ENCODE assay signal across 8 cellular contexts in the genomic region with DNA sequence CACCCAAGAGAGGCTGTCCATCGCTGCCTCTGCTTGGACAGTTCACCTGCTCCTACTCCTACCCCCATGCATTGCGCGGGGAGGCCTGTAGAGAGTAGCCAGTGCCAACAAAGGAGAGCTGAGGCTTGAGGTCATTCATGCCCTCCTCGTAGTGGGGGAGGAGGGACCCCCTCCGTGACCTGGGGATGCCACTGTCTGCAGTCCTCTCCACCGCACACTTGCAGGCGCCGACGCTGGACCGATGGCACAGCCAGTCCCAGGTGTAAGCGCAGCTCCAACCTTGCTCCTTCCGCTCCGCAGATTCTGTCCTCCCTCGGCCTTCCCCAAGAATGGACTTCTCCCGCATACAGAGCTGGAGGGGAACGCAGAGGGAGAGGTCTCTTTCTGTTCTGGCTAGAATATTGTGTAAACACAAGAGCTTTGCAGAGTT. TPM values are rescaled to one million over a fixed set of nuclear protein-coding genes. Genes with fewer than 3 reads are reported as not detected.
DNase-seq lines count a peak whose midpoint lies in the region; ATAC-seq, FAIRE-seq and TF ChIP-seq lines count a peak whose summit lies in the region.

No MANE protein-coding gene starts in this region.

- H3K4me3 ChIP-seq in GM12878 (peak overlapping the region; percentile 96), keratinocyte (ENCODE audit: control insufficient read depth in 2 of 3, extremely low read depth in 1 of 3, insufficient read depth in 2 of 3, low read depth in 1 of 3, low read length in 3 of 3) (peak overlapping the region in 1 of 3 experiments; percentile 22)

- intact Hi-C loops in activated CD4-positive, alpha-beta T cell treated with anti-CD3 and anti-CD28 coated beads, Interleukin-2, amount 10 ng/mL, durations not matched to agents 24 days and 14 days (cut with micrococcal nuclease), result loop anchor here (1.0 to 2.0 kb wide), 3 partner anchors 11 to 37 kb away; a partner anchor contains a TSS
- intact Hi-C loops in GM12878 (cut with micrococcal nuclease; ENCODE audit: unreplicated experiment), result no loop called here

- no peak for TF ChIP-seq POLR2A in GM12878 (IDR thresholded peaks at IDR 0.05; ENCODE audit: low read depth, low read length)

- SMC1A ChIA-PET in GM12878 (lab: Charles Lee; ENCODE audit: uncharacterized antibody, unreplicated experiment), result interaction anchor here (1.5 to 3.4 kb wide), 5 partner anchors 11 to 83 kb away, joined by 3 to 15 read pairs (median 4); no protein-coding TSS in a partner anchor

- WGBS in GM12878 (ENCODE audit: insufficient coverage, insufficient replicate concordance, low lambda C conversion rate, missing lambda C conversion rate), result 73% methylated on average over 16 of the region's 16 CpGs

- TF ChIP-seq CTCF in GM12878 (IDR thresholded peaks at IDR 0.05 in 2 of 3, conservative IDR thresholded peaks at IDR 0.05 in 1 of 3; ENCODE audit: control insufficient read depth in 2 of 3, extremely low read depth in 1 of 3, insufficient read depth in 1 of 3, low read depth in 3 of 3, low read length in 3 of 3), result no peak
- TF ChIP-seq CTCF in keratinocyte (optimal IDR thresholded peaks at IDR 0.05 in 1 of 3, IDR thresholded peaks at IDR 0.05 in 1 of 3, conservative IDR thresholded peaks at IDR 0.05 in 1 of 3; ENCODE audit: extremely low read depth in 1 of 3, insufficient read depth in 2 of 3, low read length in 3 of 3), result no peak

- H2AFZ ChIP-seq in GM12878 (ENCODE audit: control insufficient read depth, low read depth, low read length) (peak overlapping the region; percentile 81), keratinocyte (ENCODE audit: control insufficient read depth, low read length) (no peak overlapping the region)

- peaks cover 11% of the 10 kb centered on the region for H3K4me1 ChIP-seq in GM12878 (ENCODE audit: control insufficient read depth, insufficient read depth, low read length)
- peaks cover 29% of the 10 kb centered on the region for H3K4me1 ChIP-seq in keratinocyte (ENCODE audit: control insufficient read depth, extremely low read depth, insufficient read depth, low read length)

- DNase-seq in activated CD4-positive, alpha-beta T cell treated with anti-CD3 and anti-CD28 coated beads, Interleukin-2, amount 10 ng/mL, durations not matched to agents 24 days and 14 days, result no peak
- no peak for DNase-seq in activated CD4-positive, alpha-beta T cell treated with anti-CD3 and anti-CD28 coated beads for 48 hours
- DNase-seq in GM12878 (ENCODE audit: low read depth, low spot score), result no peak
- no peak for DNase-seq in keratinocyte (ENCODE audit: low read depth, low spot score)
- DNase-seq in iPS-NIHi7 (ENCODE audit: extremely low spot score), result no peak

- dilution Hi-C loops in keratinocyte (cut with MboI; ENCODE audit: extremely low pct_ligation_motif_present, low sequenced_read_pairs), result no loop called here

- H3K9me1 ChIP-seq in keratinocyte (ENCODE audit: control insufficient read depth, extremely low read depth, insufficient read depth, low read length), result no peaks in the 10 kb centered on the region

- CTCF ChIA-PET in GM12878 (lab: Yijun Ruan, JAX), result interaction anchor here (0.8 to 14.7 kb wide), 8 partner anchors 9 to 83 kb away, joined by 3 to 149 read pairs (median 6); no protein-coding TSS in a partner anchor

- peak overlapping the region; percentile 27 for H3K27ac Mint-ChIP-seq in activated CD4-positive, alpha-beta T cell treated with anti-CD3 and anti-CD28 coated beads, Interleukin-2, amount 10 ng/mL, durations not matched to agents 24 days and 14 days

- H3K9ac ChIP-seq in GM12878 (ENCODE audit: control insufficient read depth, insufficient read depth, low read length) (peak overlapping the region; percentile 79; the same call in 1 of the 2 replicates), keratinocyte (ENCODE audit: control insufficient read depth, extremely low read depth, insufficient read depth, low read length) (peak overlapping the region; percentile 99)

- no peaks in the 10 kb centered on the region for H3K27me3 ChIP-seq in GM12878 (replicated peaks in 1 of 2; ENCODE audit: control insufficient read depth in 2 of 2, insufficient read depth in 2 of 2, low read length in 1 of 2)
- H3K27me3 ChIP-seq in keratinocyte (ENCODE audit: control insufficient read depth, extremely low read depth, insufficient read depth, low read length), result no peaks in the 10 kb centered on the region

- H4K20me1 ChIP-seq in GM12878 (ENCODE audit: control insufficient read depth, insufficient read depth), result no peaks in the 10 kb centered on the region
- peaks cover 4% of the 10 kb centered on the region for H4K20me1 ChIP-seq in keratinocyte (ENCODE audit: control insufficient read depth, extremely low read depth, insufficient read depth, low read length)

- H3K9me3 ChIP-seq in GM12878 (replicated peaks; ENCODE audit: control insufficient read depth, insufficient read depth, low read length), result no peaks in the 10 kb centered on the region
- H3K9me3 ChIP-seq in keratinocyte (ENCODE audit: control insufficient read depth, low read depth, low read length), result no peaks in the 10 kb centered on the region

- peaks cover 5% of the 10 kb centered on the region for H3K36me3 Mint-ChIP-seq in activated CD4-positive, alpha-beta T cell treated with anti-CD3 and anti-CD28 coated beads, Interleukin-2, amount 10 ng/mL, durations not matched to agents 24 days and 14 days (ENCODE audit: low read depth)

- H3K9me3 Mint-ChIP-seq in activated CD4-positive, alpha-beta T cell treated with anti-CD3 and anti-CD28 coated beads, Interleukin-2, amount 10 ng/mL, durations not matched to agents 24 days and 14 days, result no peaks in the 10 kb centered on the region

- H3K79me2 ChIP-seq in GM12878 (ENCODE audit: control insufficient read depth, insufficient read depth, low read length) (peaks cover 34% of the 10 kb centered on the region), keratinocyte (ENCODE audit: control insufficient read depth, insufficient read depth, low read length) (peaks cover 40% of the 10 kb centered on the region)

- peaks cover 34% of the 10 kb centered on the region for H3K27me3 Mint-ChIP-seq in activated CD4-positive, alpha-beta T cell treated with anti-CD3 and anti-CD28 coated beads, Interleukin-2, amount 10 ng/mL, durations not matched to agents 24 days and 14 days

- FAIRE-seq in GM12878 (lab: Jason Lieb, UNC) (no peak), keratinocyte (lab: Jason Lieb, UNC) (no peak)

- BruUV-seq in GM12878 (replicated peaks; lab: Mats Ljungman, UMichigan), result no TSS peak

- ATAC-seq in GM12878 (no peak), HG03097 (IDR thresholded peaks at IDR 0.05; ENCODE audit: low FRiP score, unreplicated experiment) (no peak), HG02870 (IDR thresholded peaks at IDR 0.05; ENCODE audit: unreplicated experiment) (no peak)

- peaks cover 13% of the 10 kb centered on the region for H3K4me1 Mint-ChIP-seq in activated CD4-positive, alpha-beta T cell treated with anti-CD3 and anti-CD28 coated beads, Interleukin-2, amount 10 ng/mL, durations not matched to agents 24 days and 14 days

- peak overlapping the region; percentile 82 for H3K4me3 Mint-ChIP-seq in activated CD4-positive, alpha-beta T cell treated with anti-CD3 and anti-CD28 coated beads, Interleukin-2, amount 10 ng/mL, durations not matched to agents 24 days and 14 days

- RAD21 ChIA-PET in GM12878 (lab: Charles Lee; ENCODE audit: unreplicated experiment), result interaction anchor here (0.5 to 5.7 kb wide), 4 partner anchors 12 to 95 kb away, joined by 3 to 45 read pairs (median 26); no protein-coding TSS in a partner anchor

- H3K4me2 ChIP-seq in GM12878 (ENCODE audit: control insufficient read depth, insufficient read depth) (peak overlapping the region; percentile 56), keratinocyte (ENCODE audit: control insufficient read depth, extremely low read depth, insufficient read depth, low read depth, low read length) (peak overlapping the region; percentile 74)

- in situ Hi-C loops in GM12878 (cut with MboI), result no loop called here

- POLR2A ChIA-PET in GM12878 (lab: Charles Lee), result interaction anchor here (1.0 to 4.5 kb wide), 7 partner anchors 11 to 43 kb away, joined by 3 to 33 read pairs (median 6); a partner anchor contains a TSS

- H3K27ac ChIP-seq in GM12878 (ENCODE audit: control insufficient read depth, insufficient read depth), result no peak overlapping the region
- H3K27ac ChIP-seq in keratinocyte (ENCODE audit: control insufficient read depth, insufficient read depth, low read length), result peak overlapping the region; percentile 40
- peak overlapping the region; percentile 94 for H3K27ac ChIP-seq in temporal lobe (ENCODE audit: low read depth, low read length)

- H3K36me3 ChIP-seq in GM12878 (ENCODE audit: control insufficient read depth in 2 of 2, insufficient read depth in 2 of 2, low read length in 1 of 2), result peaks cover 4 to 6% of the 10 kb centered on the region in 2 experiments; a peak in 3 of 4 replicates
- H3K36me3 ChIP-seq in keratinocyte (ENCODE audit: control insufficient read depth in 2 of 2, extremely low read depth in 1 of 2, insufficient read depth in 2 of 2, low read length in 2 of 2), result peaks cover 10 to 19% of the 10 kb centered on the region in 2 experiments

- no peak for TF ChIP-seq RAD21 in GM12878 (IDR thresholded peaks at IDR 0.05; ENCODE audit: insufficient read depth, low read depth, low read length)

- TF ChIP-seq EP300 in GM12878 (IDR thresholded peaks at IDR 0.05; ENCODE audit: borderline replicate concordance in 1 of 2, control insufficient read depth in 1 of 2, low read depth in 2 of 2, low read length in 2 of 2), result no peak

RNA-seq across cellular contexts. Expression of a gene that starts 0.7 kb away (rescaled TPM):
- 11.7 and 12.0 TPM in 2 replicates for total RNA-seq in activated CD4-positive, alpha-beta T cell treated with anti-CD3 and anti-CD28 coated beads, Interleukin-2, amount 10 ng/mL, durations not matched to agents 24 days and 14 days
- 11.9 and 17.4 TPM in 2 replicates for total RNA-seq in GM12878 (2013; cell fraction: nucleolus; rRNA removed)
- total RNA-seq in GM12878 (2014; rRNA removed) (22.4 and 26.0 TPM in 2 replicates), GM12878 (2014; rRNA removed; fragmentation: Illumina TruSeq; extraction: Trizol) (6.4 and 7.7 TPM in 2 replicates), GM12878 (2021) (33.7 and 35.5 TPM in 2 replicates), temporal lobe (7.1 TPM)
- 4.3 TPM for polyA plus RNA-seq in GM12878 (2011; ENCODE audit: low read depth)
- polyA plus RNA-seq in GM12878 (2011; rRNA removed) (8.9 and 17.5 TPM in 2 replicates), GM12878 (2014; fragmentation: Illumina TruSeq; extraction: Trizol) (2.5 and 5.5 TPM in 2 replicates), GM12878 (2014; fragmentation: Nextera tagmentation; extraction: Ambion mirVana) (1 to 10 TPM in 1 of 2 experiments, under 1 TPM in 1; 0.60 to 2.0 TPM), GM12878 (2014; rRNA removed) (27.9 and 38.4 TPM in 2 replicates), GM12878 (2016; fragmentation: Nextera tagmentation; extraction: Ambion mirVana) (10 to 100 TPM; 47.5 to 57.4 TPM), keratinocyte (47.0 to 104 TPM (median 48.2 TPM) in 3 replicates)
- 17.5 and 43.7 TPM in 2 replicates for polyA plus RNA-seq in GM12878 (2011; cell fraction: cytosol; rRNA removed)
- 23.0 and 26.3 TPM in 2 replicates for polyA plus RNA-seq in GM12878 (2011; cell fraction: nucleus; rRNA removed)
- polyA plus RNA-seq in GM12878 (2012), result 12.6 and 18.7 TPM in 2 replicates
- 7.2 and 17.9 TPM in 2 replicates for polyA minus RNA-seq in GM12878 (2011; rRNA and poly(A)+ RNA removed)
- 10.9 and 11.1 TPM in 2 replicates for polyA minus RNA-seq in GM12878 (2011; cell fraction: cytosol; rRNA and poly(A)+ RNA removed)
- polyA minus RNA-seq in GM12878 (2011; cell fraction: nucleus; rRNA and poly(A)+ RNA removed), result 10.3 and 19.7 TPM in 2 replicates
- 40.1 TPM for polyA plus RNA-seq in keratinocyte (2011; ENCODE audit: low read depth)
- polyA plus RNA-seq in keratinocyte (2011; cell fraction: cytosol; rRNA removed), result 27.2 and 66.8 TPM in 2 replicates
- polyA plus RNA-seq in keratinocyte (2011; cell fraction: nucleus; rRNA removed), result 42.1 and 67.8 TPM in 2 replicates
- polyA plus RNA-seq in keratinocyte (2012; ENCODE audit: low replicate concordance), result 76.2 TPM in 2 replicates
- 21.0 to 38.8 TPM (median 36.7 TPM) in 3 replicates for polyA minus RNA-seq in keratinocyte
- polyA minus RNA-seq in keratinocyte (2011; cell fraction: cytosol; rRNA and poly(A)+ RNA removed), result 107 TPM
- polyA minus RNA-seq in keratinocyte (2011; cell fraction: nucleus; rRNA and poly(A)+ RNA removed), result 38.2 and 54.1 TPM in 2 replicates

RNA-seq across cellular contexts. Expression of a gene that starts 37.3 kb away (rescaled TPM):
- 59.0 and 60.6 TPM in 2 replicates for total RNA-seq in activated CD4-positive, alpha-beta T cell treated with anti-CD3 and anti-CD28 coated beads, Interleukin-2, amount 10 ng/mL, durations not matched to agents 24 days and 14 days
- total RNA-seq in GM12878 (2013; cell fraction: nucleolus; rRNA removed), result 25.4 and 32.7 TPM in 2 replicates
- total RNA-seq in GM12878 (2014; rRNA removed) (80.1 and 80.4 TPM in 2 replicates), GM12878 (2014; rRNA removed; fragmentation: Illumina TruSeq; extraction: Trizol) (61.2 and 63.3 TPM in 2 replicates), GM12878 (2021) (67.9 and 79.8 TPM in 2 replicates), temporal lobe (23.1 TPM)
- polyA plus RNA-seq in GM12878 (2011; ENCODE audit: low read depth), result 25.1 TPM
- polyA plus RNA-seq in GM12878 (2011; rRNA removed) (50.2 and 81.0 TPM in 2 replicates), GM12878 (2014; fragmentation: Illumina TruSeq; extraction: Trizol) (59.5 and 88.3 TPM in 2 replicates), GM12878 (2014; fragmentation: Nextera tagmentation; extraction: Ambion mirVana) (10 to 100 TPM; 23.4 to 24.3 TPM), GM12878 (2014; rRNA removed) (80.8 and 93.4 TPM in 2 replicates), GM12878 (2016; fragmentation: Nextera tagmentation; extraction: Ambion mirVana) (10 to 100 TPM; 94.4 to 99.2 TPM), keratinocyte (165 to 200 TPM (median 168 TPM) in 3 replicates)
- 102 and 110 TPM in 2 replicates for polyA plus RNA-seq in GM12878 (2011; cell fraction: cytosol; rRNA removed)
- 68.4 and 89.9 TPM in 2 replicates for polyA plus RNA-seq in GM12878 (2011; cell fraction: nucleus; rRNA removed)
- 32.9 and 33.6 TPM in 2 replicates for polyA plus RNA-seq in GM12878 (2012)
- polyA minus RNA-seq in GM12878 (2011; rRNA and poly(A)+ RNA removed), result 56.0 and 75.4 TPM in 2 replicates
- 21.2 and 22.8 TPM in 2 replicates for polyA minus RNA-seq in GM12878 (2011; cell fraction: cytosol; rRNA and poly(A)+ RNA removed)
- polyA minus RNA-seq in GM12878 (2011; cell fraction: nucleus; rRNA and poly(A)+ RNA removed), result 14.0 and 23.8 TPM in 2 replicates
- polyA plus RNA-seq in keratinocyte (2011; ENCODE audit: low read depth), result 22.6 TPM
- polyA plus RNA-seq in keratinocyte (2011; cell fraction: cytosol; rRNA removed), result 170 and 264 TPM in 2 replicates
- polyA plus RNA-seq in keratinocyte (2011; cell fraction: nucleus; rRNA removed), result 136 and 173 TPM in 2 replicates
- 108 and 202 TPM in 2 replicates for polyA plus RNA-seq in keratinocyte (2012; ENCODE audit: low replicate concordance)
- polyA minus RNA-seq in keratinocyte, result 136 to 283 TPM (median 152 TPM) in 3 replicates
- polyA minus RNA-seq in keratinocyte (2011; cell fraction: cytosol; rRNA and poly(A)+ RNA removed), result 118 TPM
- 45.3 and 66.0 TPM in 2 replicates for polyA minus RNA-seq in keratinocyte (2011; cell fraction: nucleus; rRNA and poly(A)+ RNA removed)

RNA-seq across cellular contexts. Expression of a gene that starts 48.1 kb away (rescaled TPM):
- not detected in 2 replicates for total RNA-seq in activated CD4-positive, alpha-beta T cell treated with anti-CD3 and anti-CD28 coated beads, Interleukin-2, amount 10 ng/mL, durations not matched to agents 24 days and 14 days
- total RNA-seq in GM12878 (2013; cell fraction: nucleolus; rRNA removed), result 0.94 and 0.98 TPM in 2 replicates
- total RNA-seq in GM12878 (2014; rRNA removed), result under 0.01 TPM in 1 of 2 replicates, not detected in the other
- total RNA-seq in GM12878 (2014; rRNA removed; fragmentation: Illumina TruSeq; extraction: Trizol), result 0.14 TPM in 1 of 2 replicates, not detected in the other
- not detected in 2 replicates for total RNA-seq in GM12878 (2021)
- not detected for polyA plus RNA-seq in GM12878 (2011; ENCODE audit: low read depth)
- polyA plus RNA-seq in GM12878 (2011; rRNA removed), result 0.41 and 0.50 TPM in 2 replicates
- 0.60 and 0.87 TPM in 2 replicates for polyA plus RNA-seq in GM12878 (2011; cell fraction: cytosol; rRNA removed)
- polyA plus RNA-seq in GM12878 (2011; cell fraction: nucleus; rRNA removed), result 0.48 and 1.0 TPM in 2 replicates
- polyA plus RNA-seq in GM12878 (2012), result 0.45 TPM in 1 of 2 replicates, not detected in the other
- not detected in 2 replicates for polyA plus RNA-seq in GM12878 (2014; fragmentation: Illumina TruSeq; extraction: Trizol)
- polyA plus RNA-seq in GM12878 (2014; fragmentation: Nextera tagmentation; extraction: Ambion mirVana), result under 1 TPM in 1 of 2 experiments, not detected in 1; 0.04 TPM
- polyA plus RNA-seq in GM12878 (2014; rRNA removed), result 0.39 TPM in 1 of 2 replicates, not detected in the other
- polyA plus RNA-seq in GM12878 (2016; fragmentation: Nextera tagmentation; extraction: Ambion mirVana), result 1 to 10 TPM in 1 of 2 experiments, under 1 TPM in 1; 0.20 to 1.0 TPM
- 0.44 and 0.67 TPM in 2 replicates for polyA minus RNA-seq in GM12878 (2011; rRNA and poly(A)+ RNA removed)
- 0.13 TPM in 1 of 2 replicates, not detected in the other for polyA minus RNA-seq in GM12878 (2011; cell fraction: cytosol; rRNA and poly(A)+ RNA removed)
- 0.60 and 0.67 TPM in 2 replicates for polyA minus RNA-seq in GM12878 (2011; cell fraction: nucleus; rRNA and poly(A)+ RNA removed)
- not detected in 3 replicates for polyA plus RNA-seq in keratinocyte
- not detected for polyA plus RNA-seq in keratinocyte (2011; ENCODE audit: low read depth)
- polyA plus RNA-seq in keratinocyte (2011; cell fraction: cytosol; rRNA removed), result not detected in 2 replicates
- polyA plus RNA-seq in keratinocyte (2011; cell fraction: nucleus; rRNA removed), result not detected in 2 replicates
- 0.86 and 1.4 TPM in 2 replicates for polyA plus RNA-seq in keratinocyte (2012; ENCODE audit: low replicate concordance)
- 0.06 TPM in 1 of 3 replicates, not detected in the others for polyA minus RNA-seq in keratinocyte
- not detected for polyA minus RNA-seq in keratinocyte (2011; cell fraction: cytosol; rRNA and poly(A)+ RNA removed)
- polyA minus RNA-seq in keratinocyte (2011; cell fraction: nucleus; rRNA and poly(A)+ RNA removed), result 0.11 TPM in 1 of 2 replicates, not detected in the other
- total RNA-seq in temporal lobe, result not detected
